ENCODE assay signal across 11 cellular contexts in the genomic region with DNA sequence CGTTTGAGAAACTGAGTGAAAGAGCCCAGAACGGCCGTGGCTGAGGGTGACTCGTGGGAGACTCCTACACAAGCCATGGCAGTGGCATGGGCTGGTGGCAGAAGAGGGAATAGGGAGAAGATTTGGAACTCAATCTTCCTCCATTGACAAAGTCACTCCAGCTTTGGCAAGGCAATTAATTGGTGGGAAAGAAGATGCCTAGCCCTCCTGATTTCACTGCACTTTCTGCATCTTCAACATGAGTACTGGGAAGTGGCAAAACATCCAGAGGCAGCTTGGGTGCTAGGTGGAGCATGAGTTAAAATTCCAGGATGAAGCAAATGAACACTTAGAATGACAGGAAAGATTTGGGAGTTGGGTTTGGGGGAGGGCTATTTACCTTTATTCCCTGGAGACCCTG. TPM values are rescaled to one million over a fixed set of nuclear protein-coding genes. Genes with fewer than 3 reads are reported as not detected.
A peak's percentile ranks its signal among the peaks of the same experiment; 100 is the strongest.
DNase-seq lines count a peak whose midpoint lies in the region; ATAC-seq and TF ChIP-seq lines count a peak whose summit lies in the region.
"Had no signal": no experiment of that assay in that cellular context is flagged by ENCODE, and none has a peak within 500 bp of the region (broad histone marks: within the 10 kb centered on the region; RNA-seq: fewer than 3 reads in every experiment).

No MANE protein-coding gene starts in this region.

- H3K4me3 ChIP-seq in CD4-positive, CD25-positive, alpha-beta regulatory T cell (ENCODE audit: low read depth, low read length), result peak overlapping the region; percentile 80
- peak overlapping the region; percentile 94 for H3K4me3 ChIP-seq in OCI-LY7 (ENCODE audit: low read depth, low read length, poor library complexity, severe bottlenecking)

- peaks cover 20 to 56% (median 47%) of the 10 kb centered on the region in 4 donors for H3K4me1 Mint-ChIP-seq in CD4-positive, CD25-positive, alpha-beta regulatory T cell
- H3K4me1 Mint-ChIP-seq in central memory CD8-positive, alpha-beta T cell, result peaks cover 40% of the 10 kb centered on the region
- peaks cover 12% of the 10 kb centered on the region for H3K4me1 Mint-ChIP-seq in nephron progenitor cell

- H3K79me2 ChIP-seq in OCI-LY7 (ENCODE audit: insufficient read depth, low read depth, low read length), result peaks cover 29% of the 10 kb centered on the region

- H2AFZ ChIP-seq in OCI-LY7 (ENCODE audit: low read length), result peak overlapping the region; percentile 87; the same call in 1 of the 2 replicates

- H3K9me2 ChIP-seq in OCI-LY7 (ENCODE audit: insufficient read depth, low read length), result no peaks in the 10 kb centered on the region

- H3K4me2 ChIP-seq in OCI-LY7 (ENCODE audit: low read length), result peak overlapping the region; percentile 76

- H3K9me3 ChIP-seq in CD4-positive, CD25-positive, alpha-beta regulatory T cell (ENCODE audit: control insufficient read depth in 2 of 2, low read length in 2 of 2), result no peaks in the 10 kb centered on the region
- H3K9me3 ChIP-seq in OCI-LY7 (ENCODE audit: low read length), result no peaks in the 10 kb centered on the region

- peak overlapping the region; percentile 95 to 98 (median 96) for H3K4me3 Mint-ChIP-seq in CD4-positive, CD25-positive, alpha-beta regulatory T cell
- peak overlapping the region; percentile 95 for H3K4me3 Mint-ChIP-seq in central memory CD8-positive, alpha-beta T cell
- H3K4me3 Mint-ChIP-seq in nephron progenitor cell, result peak overlapping the region; percentile 97

- CTCF ChIA-PET in OCI-LY7 (lab: Charles Lee; ENCODE audit: unreplicated experiment), result no interaction called here
- CTCF ChIA-PET in HEK293T (lab: Yijun Ruan, JAX), result no interaction called here

- TF ChIP-seq CTCF in OCI-LY7 (conservative IDR thresholded peaks at IDR 0.05; ENCODE audit: low read length), result no peak
- no peak for TF ChIP-seq CTCF in nephron progenitor cell (IDR thresholded peaks at IDR 0.05)

- no peaks in the 10 kb centered on the region for H4K20me1 ChIP-seq in OCI-LY7 (ENCODE audit: insufficient read depth, low read length)

- peak overlapping the region; percentile 98 to 99 (median 98) for H3K27ac Mint-ChIP-seq in CD4-positive, CD25-positive, alpha-beta regulatory T cell
- H3K27ac Mint-ChIP-seq in central memory CD8-positive, alpha-beta T cell (ENCODE audit: low read depth), result peak overlapping the region; percentile 91
- no peak overlapping the region for H3K27ac Mint-ChIP-seq in nephron progenitor cell

- BruUV-seq in OCI-LY7 (replicated peaks; lab: Mats Ljungman, UMichigan), result no TSS peak

- H3K27me3 Mint-ChIP-seq in CD4-positive, CD25-positive, alpha-beta regulatory T cell, result no peaks in the 10 kb centered on the region
- H3K27me3 Mint-ChIP-seq in central memory CD8-positive, alpha-beta T cell, result no peaks in the 10 kb centered on the region
- H3K27me3 Mint-ChIP-seq in nephron progenitor cell (ENCODE audit: low read depth, poor library complexity), result peaks cover 21% of the 10 kb centered on the region

- POLR2A ChIA-PET in OCI-LY7 (lab: Charles Lee), result interaction anchor here (0.5 to 1.5 kb wide), 8 partner anchors 8 to 620 kb away, joined by 3 to 12 read pairs (median 4); no protein-coding TSS in a partner anchor
- POLR2A ChIA-PET in HEK293T (lab: Yijun Ruan, JAX), result no interaction called here

- intact Hi-C loops in OCI-LY7 (cut with micrococcal nuclease; ENCODE audit: unreplicated experiment), result loop anchor here (5.0 to 10.0 kb wide), 4 partner anchors 620 to 1830 kb away; a partner anchor contains a TSS

- H3K36me3 ChIP-seq in CD4-positive, CD25-positive, alpha-beta regulatory T cell (ENCODE audit: control insufficient read depth, insufficient read depth, low read length), result no peaks in the 10 kb centered on the region
- H3K36me3 ChIP-seq in OCI-LY7 (ENCODE audit: insufficient read depth, low read length), result no peaks in the 10 kb centered on the region

- peaks cover 0 to 2% (median 0%) of the 10 kb centered on the region in 7 donors for H3K9me3 Mint-ChIP-seq in CD4-positive, CD25-positive, alpha-beta regulatory T cell
- H3K9me3 Mint-ChIP-seq in central memory CD8-positive, alpha-beta T cell, result no peaks in the 10 kb centered on the region
- H3K9me3 Mint-ChIP-seq in nephron progenitor cell, result no peaks in the 10 kb centered on the region

- DNase-seq in CD4-positive, CD25-positive, alpha-beta regulatory T cell, result no peak
- no peak for DNase-seq in OCI-LY7 (ENCODE audit: low spot score)
- DNase-seq in central memory CD8-positive, alpha-beta T cell (ENCODE audit: low spot score in 2 of 2), result no peak
- DNase-seq in nephron progenitor cell, result no peak
- no peak for DNase-seq in HEK293T (ENCODE audit: extremely low spot score)
- DNase-seq: effector CD4-positive, alpha-beta T cell; NCI-H1092 treated with DMSO at 0.1 percent for 48 hours; SHP77 treated with DMSO at 0.1 percent for 48 hours had no signal

- peaks cover 35% of the 10 kb centered on the region for H3K4me1 ChIP-seq in CD4-positive, CD25-positive, alpha-beta regulatory T cell (ENCODE audit: control insufficient read depth, insufficient read depth, low read length, poor library complexity, severe bottlenecking)
- peaks cover 65% of the 10 kb centered on the region for H3K4me1 ChIP-seq in OCI-LY7 (ENCODE audit: insufficient read depth, low read length, poor library complexity, severe bottlenecking)

- ATAC-seq in CD4-positive, CD25-positive, alpha-beta regulatory T cell (ENCODE audit: low read depth in 2 of 2), result no peak
- no peak for ATAC-seq in central memory CD8-positive, alpha-beta T cell (replicated peaks; ENCODE audit: extremely low read depth, poor library complexity, severe bottlenecking)
- no peak for ATAC-seq in HG03196 (IDR thresholded peaks at IDR 0.05; ENCODE audit: unreplicated experiment)
- ATAC-seq in GM18498 (IDR thresholded peaks at IDR 0.05; ENCODE audit: unreplicated experiment), result no peak
- no peak for ATAC-seq in HG02973 (IDR thresholded peaks at IDR 0.05; ENCODE audit: unreplicated experiment)

- H3K27me3 ChIP-seq in CD4-positive, CD25-positive, alpha-beta regulatory T cell (ENCODE audit: control insufficient read depth, insufficient read depth, low read length), result no peaks in the 10 kb centered on the region

- peaks cover 4% of the 10 kb centered on the region for H3K36me3 Mint-ChIP-seq in CD4-positive, CD25-positive, alpha-beta regulatory T cell
- peaks cover 19% of the 10 kb centered on the region for H3K36me3 Mint-ChIP-seq in central memory CD8-positive, alpha-beta T cell (ENCODE audit: insufficient read depth)
- no peaks in the 10 kb centered on the region for H3K36me3 Mint-ChIP-seq in nephron progenitor cell (ENCODE audit: low read depth)

- H3K27ac ChIP-seq in CD4-positive, CD25-positive, alpha-beta regulatory T cell (ENCODE audit: insufficient read depth, low read length, poor library complexity, severe bottlenecking), result peak overlapping the region; percentile 78
- peak overlapping the region; percentile 93 for H3K27ac ChIP-seq in OCI-LY7 (ENCODE audit: low read depth, low read length, poor library complexity, severe bottlenecking)

TF ChIP-seq in HEK293T, 16 proteins besides CTCF, POLR2A, EP300 and RAD21:
- TF ChIP-seq ARNT (IDR thresholded peaks at IDR 0.05) (no peak), BHLHE40 (IDR thresholded peaks at IDR 0.05; ENCODE audit: borderline replicate concordance) (no peak)
TF ChIP-seq in HEK293T: peak in this region for 0.

RNA-seq across cellular contexts. Expression of a gene that starts 1.4 kb away (rescaled TPM):
- 57.4 TPM for total RNA-seq in CD4-positive, CD25-positive, alpha-beta regulatory T cell
- polyA plus RNA-seq in CD4-positive, CD25-positive, alpha-beta regulatory T cell, result 10 to 100 TPM; 35.8 to 92.6 (median 61.0) TPM
- total RNA-seq in OCI-LY7 (2014; rRNA removed; shearing (Covaris generic)), result 28.1 and 29.6 TPM in 2 replicates
- 25.2 and 29.5 TPM in 2 replicates for total RNA-seq in OCI-LY7 (2022)
